Comparison of ENCODE assay signal across 1 cellular context in the genomic region with DNA sequence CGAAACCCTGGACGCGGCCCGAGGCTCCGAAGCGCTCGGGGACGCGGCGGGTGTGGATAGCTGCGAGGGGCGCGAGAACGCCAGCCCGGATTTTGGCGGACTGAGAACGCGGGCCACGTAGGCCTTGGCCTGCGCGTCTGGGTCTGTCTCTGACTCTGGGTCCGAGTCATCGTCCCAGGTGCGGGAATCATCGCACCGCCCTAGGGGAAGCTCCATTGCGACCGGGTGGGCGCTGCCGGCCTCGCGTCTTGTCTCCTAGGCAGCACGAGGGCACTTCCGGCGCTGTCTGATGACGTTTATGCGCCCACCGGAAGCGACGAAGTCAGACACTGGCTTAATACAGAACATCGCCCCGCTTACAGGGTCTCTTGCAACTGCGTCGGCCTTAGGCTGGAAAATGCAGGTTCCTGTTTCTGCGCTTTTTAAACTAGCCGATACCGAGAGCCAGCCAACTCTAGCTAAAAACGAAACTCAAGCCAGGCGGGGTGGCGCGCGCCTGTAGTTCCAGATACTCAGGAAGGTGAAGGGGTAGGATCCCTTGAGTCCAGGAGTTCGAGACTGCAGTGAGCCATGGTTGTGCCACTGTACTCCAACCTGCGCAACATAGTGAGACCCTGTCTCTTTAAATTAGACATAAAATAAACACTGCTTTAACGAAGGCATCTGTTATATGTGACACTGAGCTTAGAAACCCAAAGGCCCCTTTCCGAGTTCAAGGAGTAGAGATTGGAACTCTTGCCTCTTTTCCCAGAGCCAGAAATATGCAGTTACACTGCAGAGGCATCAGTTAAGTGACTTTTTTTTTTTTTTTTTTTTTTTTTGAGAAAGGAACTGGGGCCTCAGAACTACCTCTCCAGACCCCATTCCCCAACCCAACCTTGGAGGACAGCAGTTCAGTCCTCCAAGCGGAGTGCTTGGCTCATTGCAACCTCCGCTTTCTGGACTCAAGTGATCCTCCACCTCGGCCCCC.
TF ChIP-seq lines count a peak whose summit lies in the region.

A gene (minus strand): TSS at position 266 of the 970 bp plus-strand sequence. CDS start 50 bp downstream, at position 216.

TF ChIP-seq in HEK293, 187 proteins besides CTCF, POLR2A, EP300 and RAD21 (continued from another document and continues in another):
- TF ChIP-seq, protein P1, sequence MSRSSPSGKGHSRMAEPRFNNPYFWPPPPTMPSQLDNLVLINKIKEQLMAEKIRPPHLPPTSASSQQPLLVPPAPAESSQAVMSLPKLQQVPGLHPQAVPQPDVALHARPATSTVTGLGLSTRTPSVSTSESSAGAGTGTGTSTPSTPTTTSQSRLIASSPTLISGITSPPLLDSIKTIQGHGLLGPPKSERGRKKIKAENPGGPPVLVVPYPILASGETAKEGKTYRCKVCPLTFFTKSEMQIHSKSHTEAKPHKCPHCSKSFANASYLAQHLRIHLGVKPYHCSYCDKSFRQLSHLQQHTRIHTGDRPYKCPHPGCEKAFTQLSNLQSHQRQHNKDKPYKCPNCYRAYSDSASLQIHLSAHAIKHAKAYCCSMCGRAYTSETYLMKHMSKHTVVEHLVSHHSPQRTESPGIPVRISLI (tag by site-specific recombination; IDR thresholded peaks at IDR 0.05) = peak; percentile 91
- TF ChIP-seq ZNF354C (tag by site-specific recombination; IDR thresholded peaks at IDR 0.05; ENCODE audit: borderline replicate concordance, low read depth) (no peak), ZNF514 (tag by site-specific recombination; IDR thresholded peaks at IDR 0.05) (no peak), BCL11A (tag by site-specific recombination; IDR thresholded peaks at IDR 0.05; ENCODE audit: low read depth) (no peak), ZNF792 (tag by site-specific recombination; IDR thresholded peaks at IDR 0.05) (no peak), ZNF791 (tag by site-specific recombination; IDR thresholded peaks at IDR 0.05) (no peak), SP2 (tag by site-specific recombination; IDR thresholded peaks at IDR 0.05) (peak; percentile 84), ZNF610 (tag by site-specific recombination; IDR thresholded peaks at IDR 0.05; ENCODE audit: borderline replicate concordance) (no peak), ZNF146 (tag by site-specific recombination; IDR thresholded peaks at IDR 0.05) (no peak), BCL11B (tag by site-specific recombination; IDR thresholded peaks at IDR 0.05; ENCODE audit: low read depth) (no peak), ZNF311 (tag by site-specific recombination; IDR thresholded peaks at IDR 0.05; ENCODE audit: borderline replicate concordance) (no peak), ZNF629 (tag by site-specific recombination; IDR thresholded peaks at IDR 0.05) (peak; percentile 96), ZNF404 (tag by site-specific recombination; IDR thresholded peaks at IDR 0.05) (no peak), KLF7 (tag by site-specific recombination; IDR thresholded peaks at IDR 0.05; ENCODE audit: borderline replicate concordance) (peak; percentile 69; the same call in 1 of the 2 replicates), ZNF76 (tag by site-specific recombination; IDR thresholded peaks at IDR 0.05; ENCODE audit: borderline replicate concordance, low read depth) (peak; percentile 48; the same call in 1 of the 2 replicates), ZFP41 (tag by site-specific recombination; IDR thresholded peaks at IDR 0.05; ENCODE audit: borderline replicate concordance) (no peak), ZNF426 (tag by site-specific recombination; IDR thresholded peaks at IDR 0.05) (no peak), ZNF324 (tag by site-specific recombination; IDR thresholded peaks at IDR 0.05) (no peak), ZNF302 (tag by site-specific recombination; IDR thresholded peaks at IDR 0.05; ENCODE audit: low read depth) (no peak), KLF16 (tag by site-specific recombination; IDR thresholded peaks at IDR 0.05) (peak; percentile 88; the same call in 1 of the 2 replicates), ZNF157 (tag by site-specific recombination; IDR thresholded peaks at IDR 0.05) (no peak), ZNF239 (tag by site-specific recombination; IDR thresholded peaks at IDR 0.05) (no peak), ZNF529 (tag by site-specific recombination; IDR thresholded peaks at IDR 0.05; ENCODE audit: insufficient replicate concordance) (no peak), HOXC10 (CRISPR knock-in tag; IDR thresholded peaks at IDR 0.05) (no peak), ZNF184 (tag by site-specific recombination; IDR thresholded peaks at IDR 0.05) (no peak), ZNF530 (tag by site-specific recombination; IDR thresholded peaks at IDR 0.05; ENCODE audit: low read depth) (no peak), ZNF169 (tag by site-specific recombination; IDR thresholded peaks at IDR 0.05) (no peak), ZNF843 (tag by site-specific recombination; IDR thresholded peaks at IDR 0.05) (peak; percentile 60; the same call in 1 of the 2 replicates), ZBTB21 (tag by site-specific recombination; IDR thresholded peaks at IDR 0.05) (peak; percentile 89), ZNF433 (tag by site-specific recombination; IDR thresholded peaks at IDR 0.05; ENCODE audit: low read depth) (no peak), EGR2 (tag by site-specific recombination; IDR thresholded peaks at IDR 0.05; ENCODE audit: low read depth) (no peak), ZNF19 (tag by site-specific recombination; IDR thresholded peaks at IDR 0.05; ENCODE audit: low read depth) (no peak), ZNF23 (tag by site-specific recombination; IDR thresholded peaks at IDR 0.05; ENCODE audit: borderline replicate concordance) (no peak), ZNF600 (tag by site-specific recombination; IDR thresholded peaks at IDR 0.05) (peak; percentile 91), MZF1 (tag by site-specific recombination; IDR thresholded peaks at IDR 0.05; ENCODE audit: borderline replicate concordance) (no peak), ZNF248 (tag by site-specific recombination; IDR thresholded peaks at IDR 0.05) (no peak), ZSCAN30 (tag by site-specific recombination; IDR thresholded peaks at IDR 0.05) (peak; percentile 6; the same call in 1 of the 2 replicates), TCF7L2 (IDR thresholded peaks at IDR 0.05; ENCODE audit: borderline replicate concordance, low read depth, low read length) (no peak)
- TF ChIP-seq, protein P2, sequence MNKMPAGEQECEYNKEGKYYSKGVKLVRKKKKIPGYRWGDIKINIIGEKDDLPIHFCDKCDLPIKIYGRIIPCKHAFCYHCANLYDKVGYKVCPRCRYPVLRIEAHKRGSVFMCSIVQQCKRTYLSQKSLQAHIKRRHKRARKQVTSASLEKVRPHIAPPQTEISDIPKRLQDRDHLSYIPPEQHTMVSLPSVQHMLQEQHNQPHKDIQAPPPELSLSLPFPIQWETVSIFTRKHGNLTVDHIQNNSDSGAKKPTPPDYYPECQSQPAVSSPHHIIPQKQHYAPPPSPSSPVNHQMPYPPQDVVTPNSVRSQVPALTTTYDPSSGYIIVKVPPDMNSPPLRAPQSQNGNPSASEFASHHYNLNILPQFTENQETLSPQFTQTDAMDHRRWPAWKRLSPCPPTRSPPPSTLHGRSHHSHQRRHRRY (tag by site-specific recombination; IDR thresholded peaks at IDR 0.05) = no peak
- TF ChIP-seq, protein P3, sequence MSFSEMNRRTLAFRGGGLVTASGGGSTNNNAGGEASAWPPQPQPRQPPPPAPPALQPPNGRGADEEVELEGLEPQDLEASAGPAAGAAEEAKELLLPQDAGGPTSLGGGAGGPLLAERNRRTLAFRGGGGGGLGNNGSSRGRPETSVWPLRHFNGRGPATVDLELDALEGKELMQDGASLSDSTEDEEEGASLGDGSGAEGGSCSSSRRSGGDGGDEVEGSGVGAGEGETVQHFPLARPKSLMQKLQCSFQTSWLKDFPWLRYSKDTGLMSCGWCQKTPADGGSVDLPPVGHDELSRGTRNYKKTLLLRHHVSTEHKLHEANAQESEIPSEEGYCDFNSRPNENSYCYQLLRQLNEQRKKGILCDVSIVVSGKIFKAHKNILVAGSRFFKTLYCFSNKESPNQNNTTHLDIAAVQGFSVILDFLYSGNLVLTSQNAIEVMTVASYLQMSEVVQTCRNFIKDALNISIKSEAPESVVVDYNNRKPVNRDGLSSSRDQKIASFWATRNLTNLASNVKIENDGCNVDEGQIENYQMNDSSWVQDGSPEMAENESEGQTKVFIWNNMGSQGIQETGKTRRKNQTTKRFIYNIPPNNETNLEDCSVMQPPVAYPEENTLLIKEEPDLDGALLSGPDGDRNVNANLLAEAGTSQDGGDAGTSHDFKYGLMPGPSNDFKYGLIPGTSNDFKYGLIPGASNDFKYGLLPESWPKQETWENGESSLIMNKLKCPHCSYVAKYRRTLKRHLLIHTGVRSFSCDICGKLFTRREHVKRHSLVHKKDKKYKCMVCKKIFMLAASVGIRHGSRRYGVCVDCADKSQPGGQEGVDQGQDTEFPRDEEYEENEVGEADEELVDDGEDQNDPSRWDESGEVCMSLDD (tag by site-specific recombination; IDR thresholded peaks at IDR 0.05) = no peak
- TF ChIP-seq, protein P4, sequence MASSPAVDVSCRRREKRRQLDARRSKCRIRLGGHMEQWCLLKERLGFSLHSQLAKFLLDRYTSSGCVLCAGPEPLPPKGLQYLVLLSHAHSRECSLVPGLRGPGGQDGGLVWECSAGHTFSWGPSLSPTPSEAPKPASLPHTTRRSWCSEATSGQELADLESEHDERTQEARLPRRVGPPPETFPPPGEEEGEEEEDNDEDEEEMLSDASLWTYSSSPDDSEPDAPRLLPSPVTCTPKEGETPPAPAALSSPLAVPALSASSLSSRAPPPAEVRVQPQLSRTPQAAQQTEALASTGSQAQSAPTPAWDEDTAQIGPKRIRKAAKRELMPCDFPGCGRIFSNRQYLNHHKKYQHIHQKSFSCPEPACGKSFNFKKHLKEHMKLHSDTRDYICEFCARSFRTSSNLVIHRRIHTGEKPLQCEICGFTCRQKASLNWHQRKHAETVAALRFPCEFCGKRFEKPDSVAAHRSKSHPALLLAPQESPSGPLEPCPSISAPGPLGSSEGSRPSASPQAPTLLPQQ (tag by site-specific recombination; IDR thresholded peaks at IDR 0.05) = peak; percentile 71
- TF ChIP-seq, protein P5, sequence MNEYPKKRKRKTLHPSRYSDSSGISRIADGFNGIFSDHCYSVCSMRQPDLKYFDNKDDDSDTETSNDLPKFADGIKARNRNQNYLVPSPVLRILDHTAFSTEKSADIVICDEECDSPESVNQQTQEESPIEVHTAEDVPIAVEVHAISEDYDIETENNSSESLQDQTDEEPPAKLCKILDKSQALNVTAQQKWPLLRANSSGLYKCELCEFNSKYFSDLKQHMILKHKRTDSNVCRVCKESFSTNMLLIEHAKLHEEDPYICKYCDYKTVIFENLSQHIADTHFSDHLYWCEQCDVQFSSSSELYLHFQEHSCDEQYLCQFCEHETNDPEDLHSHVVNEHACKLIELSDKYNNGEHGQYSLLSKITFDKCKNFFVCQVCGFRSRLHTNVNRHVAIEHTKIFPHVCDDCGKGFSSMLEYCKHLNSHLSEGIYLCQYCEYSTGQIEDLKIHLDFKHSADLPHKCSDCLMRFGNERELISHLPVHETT (tag by site-specific recombination; IDR thresholded peaks at IDR 0.05) = peak; percentile 47; the same call in 1 of the 2 replicates
- TF ChIP-seq, protein P6, sequence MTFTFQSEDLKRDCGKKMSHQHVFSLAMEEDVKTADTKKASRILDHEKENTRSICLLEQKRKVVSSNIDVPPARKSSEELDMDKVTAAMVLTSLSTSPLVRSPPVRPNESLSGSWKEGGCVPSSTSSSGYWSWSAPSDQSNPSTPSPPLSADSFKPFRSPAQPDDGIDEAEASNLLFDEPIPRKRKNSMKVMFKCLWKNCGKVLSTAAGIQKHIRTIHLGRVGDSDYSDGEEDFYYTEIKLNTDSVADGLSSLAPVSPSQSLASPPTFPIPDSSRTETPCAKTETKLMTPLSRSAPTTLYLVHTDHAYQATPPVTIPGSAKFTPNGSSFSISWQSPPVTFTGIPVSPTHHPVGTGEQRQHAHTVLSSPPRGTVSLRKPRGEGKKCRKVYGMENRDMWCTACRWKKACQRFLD (tag by site-specific recombination; IDR thresholded peaks at IDR 0.05) = 0 out of 2 replicates have a peak, but pooled peaks have one; percentile 27
- TF ChIP-seq, protein P7, sequence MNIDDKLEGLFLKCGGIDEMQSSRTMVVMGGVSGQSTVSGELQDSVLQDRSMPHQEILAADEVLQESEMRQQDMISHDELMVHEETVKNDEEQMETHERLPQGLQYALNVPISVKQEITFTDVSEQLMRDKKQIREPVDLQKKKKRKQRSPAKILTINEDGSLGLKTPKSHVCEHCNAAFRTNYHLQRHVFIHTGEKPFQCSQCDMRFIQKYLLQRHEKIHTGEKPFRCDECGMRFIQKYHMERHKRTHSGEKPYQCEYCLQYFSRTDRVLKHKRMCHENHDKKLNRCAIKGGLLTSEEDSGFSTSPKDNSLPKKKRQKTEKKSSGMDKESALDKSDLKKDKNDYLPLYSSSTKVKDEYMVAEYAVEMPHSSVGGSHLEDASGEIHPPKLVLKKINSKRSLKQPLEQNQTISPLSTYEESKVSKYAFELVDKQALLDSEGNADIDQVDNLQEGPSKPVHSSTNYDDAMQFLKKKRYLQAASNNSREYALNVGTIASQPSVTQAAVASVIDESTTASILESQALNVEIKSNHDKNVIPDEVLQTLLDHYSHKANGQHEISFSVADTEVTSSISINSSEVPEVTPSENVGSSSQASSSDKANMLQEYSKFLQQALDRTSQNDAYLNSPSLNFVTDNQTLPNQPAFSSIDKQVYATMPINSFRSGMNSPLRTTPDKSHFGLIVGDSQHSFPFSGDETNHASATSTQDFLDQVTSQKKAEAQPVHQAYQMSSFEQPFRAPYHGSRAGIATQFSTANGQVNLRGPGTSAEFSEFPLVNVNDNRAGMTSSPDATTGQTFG (tag by site-specific recombination; IDR thresholded peaks at IDR 0.05; ENCODE audit: borderline replicate concordance) = no peak
- TF ChIP-seq, protein P8, sequence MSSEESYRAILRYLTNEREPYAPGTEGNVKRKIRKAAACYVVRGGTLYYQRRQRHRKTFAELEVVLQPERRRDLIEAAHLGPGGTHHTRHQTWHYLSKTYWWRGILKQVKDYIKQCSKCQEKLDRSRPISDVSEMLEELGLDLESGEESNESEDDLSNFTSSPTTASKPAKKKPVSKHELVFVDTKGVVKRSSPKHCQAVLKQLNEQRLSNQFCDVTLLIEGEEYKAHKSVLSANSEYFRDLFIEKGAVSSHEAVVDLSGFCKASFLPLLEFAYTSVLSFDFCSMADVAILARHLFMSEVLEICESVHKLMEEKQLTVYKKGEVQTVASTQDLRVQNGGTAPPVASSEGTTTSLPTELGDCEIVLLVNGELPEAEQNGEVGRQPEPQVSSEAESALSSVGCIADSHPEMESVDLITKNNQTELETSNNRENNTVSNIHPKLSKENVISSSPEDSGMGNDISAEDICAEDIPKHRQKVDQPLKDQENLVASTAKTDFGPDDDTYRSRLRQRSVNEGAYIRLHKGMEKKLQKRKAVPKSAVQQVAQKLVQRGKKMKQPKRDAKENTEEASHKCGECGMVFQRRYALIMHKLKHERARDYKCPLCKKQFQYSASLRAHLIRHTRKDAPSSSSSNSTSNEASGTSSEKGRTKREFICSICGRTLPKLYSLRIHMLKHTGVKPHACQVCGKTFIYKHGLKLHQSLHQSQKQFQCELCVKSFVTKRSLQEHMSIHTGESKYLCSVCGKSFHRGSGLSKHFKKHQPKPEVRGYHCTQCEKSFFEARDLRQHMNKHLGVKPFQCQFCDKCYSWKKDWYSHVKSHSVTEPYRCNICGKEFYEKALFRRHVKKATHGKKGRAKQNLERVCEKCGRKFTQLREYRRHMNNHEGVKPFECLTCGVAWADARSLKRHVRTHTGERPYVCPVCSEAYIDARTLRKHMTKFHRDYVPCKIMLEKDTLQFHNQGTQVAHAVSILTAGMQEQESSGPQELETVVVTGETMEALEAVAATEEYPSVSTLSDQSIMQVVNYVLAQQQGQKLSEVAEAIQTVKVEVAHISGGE (tag by site-specific recombination; conservative IDR thresholded peaks at IDR 0.05; ENCODE audit: low read depth) = peak; percentile 88
- TF ChIP-seq, protein P9, sequence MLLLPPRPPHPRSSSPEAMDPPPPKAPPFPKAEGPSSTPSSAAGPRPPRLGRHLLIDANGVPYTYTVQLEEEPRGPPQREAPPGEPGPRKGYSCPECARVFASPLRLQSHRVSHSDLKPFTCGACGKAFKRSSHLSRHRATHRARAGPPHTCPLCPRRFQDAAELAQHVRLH (tag by site-specific recombination; IDR thresholded peaks at IDR 0.05) = peak; percentile 74; the same call in 1 of the 2 replicates
